In genomic region chr11:110711448-110711775, GRCh38 we compare ENCODE assay signal across 10 cellular contexts. TPM values are rescaled to one million over a fixed set of nuclear protein-coding genes. Genes with fewer than 3 reads are reported as not detected.
A peak's percentile ranks its signal among the peaks of the same experiment; 100 is the strongest.
DNase-seq lines count a peak whose midpoint lies in the region; ATAC-seq and TF ChIP-seq lines count a peak whose summit lies in the region.
"Had no signal": no experiment of that assay in that cellular context is flagged by ENCODE, and none has a peak within 500 bp of the region (broad histone marks: within the 10 kb centered on the region; RNA-seq: fewer than 3 reads in every experiment).

No MANE protein-coding gene starts in this region.

- no peaks in the 10 kb centered on the region for H3K36me3 ChIP-seq in SK-N-SH (replicated peaks in 1 of 2; ENCODE audit: control insufficient read depth in 1 of 2, insufficient read depth in 2 of 2, low read length in 1 of 2)
- H3K36me3 ChIP-seq in left lung: no peaks in the 10 kb centered on the region

- H3K9me2 ChIP-seq in SK-N-SH: no peaks in the 10 kb centered on the region

- peaks cover 0 to 19% of the 10 kb centered on the region in 2 experiments; a peak in 2 of 4 replicates for H3K4me1 ChIP-seq in SK-N-SH (ENCODE audit: control insufficient read depth in 1 of 2, insufficient read depth in 2 of 2, low read depth in 1 of 2, low read length in 1 of 2)
- peaks cover 2 to 26% of the 10 kb centered on the region in 2 donors for H3K4me1 ChIP-seq in left lung

- H3K27ac ChIP-seq in SK-N-SH (ENCODE audit: low read depth in 2 of 2, low read length in 1 of 2) (no peak overlapping the region), left lung (peak overlapping the region; percentile 76 to 78), substantia nigra (ENCODE audit: low read depth, low read length, poor library complexity, severe bottlenecking) (peak overlapping the region; percentile 40)

- H3K4me2 ChIP-seq in SK-N-SH: peak overlapping the region; percentile 90

- TF ChIP-seq CTCF in SK-N-SH (IDR thresholded peaks at IDR 0.05) (no peak), left lung (IDR thresholded peaks at IDR 0.05) (no peak), GM13976 (IDR thresholded peaks at IDR 0.05; ENCODE audit: borderline replicate concordance, control extremely low read depth, extremely low read depth, insufficient read depth, missing control alignments) (no peak)

- in situ Hi-C loops in GM13976 (cut with MboI; ENCODE audit: low sequenced_read_pairs, unreplicated experiment): no loop called here

- no peak for TF ChIP-seq EP300 in SK-N-SH (IDR thresholded peaks at IDR 0.05; ENCODE audit: borderline replicate concordance in 1 of 2, low read depth in 1 of 2, low read length in 1 of 2)

- H3K27me3 Mint-ChIP-seq in activated naive CD8-positive, alpha-beta T cell treated with anti-CD3 and anti-CD28 coated beads for 36 hours: peaks cover 75% of the 10 kb centered on the region

- H3K4me3 Mint-ChIP-seq in activated naive CD8-positive, alpha-beta T cell treated with anti-CD3 and anti-CD28 coated beads for 36 hours: peak overlapping the region; percentile 67

- no peak for DNase-seq in SK-N-SH
- DNase-seq in activated naive CD8-positive, alpha-beta T cell treated with anti-CD3 and anti-CD28 coated beads for 36 hours: no peak
- DNase-seq in left lung: no peak
- DNase-seq in substantia nigra (lab: John Stamatoyannopoulos, UW): no peak
- no peak for DNase-seq in GM13976 (ENCODE audit: low spot score)
- DNase-seq: 8988T had no signal

- no peak for TF ChIP-seq RAD21 in SK-N-SH (IDR thresholded peaks at IDR 0.05; ENCODE audit: low read length)

- POLR2A ChIA-PET in SK-N-SH (lab: Yijun Ruan, JAX): no interaction called here

- no peaks in the 10 kb centered on the region; the same call in 1 of the 2 replicates for H3K27me3 ChIP-seq in SK-N-SH (ENCODE audit: insufficient read depth)
- peaks cover 0 to 59% of the 10 kb centered on the region in 2 donors for H3K27me3 ChIP-seq in left lung

- no peaks in the 10 kb centered on the region for H3K79me2 ChIP-seq in SK-N-SH (ENCODE audit: insufficient read depth)

- H3K9me3 ChIP-seq in SK-N-SH: no peaks in the 10 kb centered on the region
- H3K9me3 ChIP-seq in left lung: no peaks in the 10 kb centered on the region

- peak overlapping the region; percentile 55; the same call in 1 of the 2 replicates for H3K9ac ChIP-seq in SK-N-SH

- no peaks in the 10 kb centered on the region for H4K20me1 ChIP-seq in SK-N-SH (ENCODE audit: insufficient read depth)

- peak overlapping the region; percentile 88 for H2AFZ ChIP-seq in SK-N-SH (ENCODE audit: low read depth)

- CTCF ChIA-PET in SK-N-SH (lab: Yijun Ruan, JAX): interaction anchor here (1.7 to 2.0 kb wide), 2 partner anchors 25 to 247 kb away, joined by 4 to 10 read pairs; no protein-coding TSS in a partner anchor

- ATAC-seq in SK-N-SH treated with all-trans-retinoic acid at 6 μM for 48 hours (no peak), left lung (no peak), GM19452 (IDR thresholded peaks at IDR 0.05; ENCODE audit: unreplicated experiment) (no peak), HG02885 (IDR thresholded peaks at IDR 0.05; ENCODE audit: poor library complexity, unreplicated experiment) (no peak)
- ATAC-seq: HCT116 had no signal

- H3K27ac Mint-ChIP-seq in activated naive CD8-positive, alpha-beta T cell treated with anti-CD3 and anti-CD28 coated beads for 36 hours: no peak overlapping the region

- H3K4me3 ChIP-seq in SK-N-SH (ENCODE audit: low read depth in 2 of 2, low read length in 1 of 2) (peak overlapping the region; percentile 58 to 64), left lung (peak overlapping the region; percentile 47 to 60)

- H3K4me1 Mint-ChIP-seq in activated naive CD8-positive, alpha-beta T cell treated with anti-CD3 and anti-CD28 coated beads for 36 hours: peaks cover 13% of the 10 kb centered on the region

- H3F3A ChIP-seq in SK-N-SH (replicated peaks; ENCODE audit: insufficient read depth): no peaks in the 10 kb centered on the region

- intact Hi-C loops in left lung (cut with DNase I): loop anchor here in 1 of 2 donors (10.0 kb wide), 1 partner anchor 523 kb away; no protein-coding TSS in a partner anchor

- no peaks in the 10 kb centered on the region for H3K9me3 Mint-ChIP-seq in activated naive CD8-positive, alpha-beta T cell treated with anti-CD3 and anti-CD28 coated beads for 36 hours

- 0% methylated on average over 2 of the region's 24 CpGs for WGBS in SK-N-SH (ENCODE audit: low lambda C conversion rate)

- no peaks in the 10 kb centered on the region for H3K36me3 Mint-ChIP-seq in activated naive CD8-positive, alpha-beta T cell treated with anti-CD3 and anti-CD28 coated beads for 36 hours

TF ChIP-seq in SK-N-SH, 30 proteins besides CTCF, POLR2A, EP300 and RAD21 (continues in another document):
- no peak for TF ChIP-seq RFX5 (IDR thresholded peaks at IDR 0.05; ENCODE audit: low read length)
- no peak for TF ChIP-seq REST (IDR thresholded peaks at IDR 0.05; ENCODE audit: low read depth, low read length)
- TF ChIP-seq USF2 (IDR thresholded peaks at IDR 0.05; ENCODE audit: borderline replicate concordance, low read depth, low read length): no peak
- no peak for TF ChIP-seq TCF12 (IDR thresholded peaks at IDR 0.05)

TF ChIP-seq in SK-N-SH treated with all-trans-retinoic acid at 6 μM for 48 hours, 23 proteins besides CTCF, POLR2A, EP300 and RAD21:
- TF ChIP-seq CSDC2 (CRISPR knock-in tag; IDR thresholded peaks at IDR 0.05) (no peak), ARNTL (CRISPR knock-in tag; IDR thresholded peaks at IDR 0.05; ENCODE audit: borderline replicate concordance, low read depth) (no peak), CREB5 (CRISPR knock-in tag; IDR thresholded peaks at IDR 0.05; ENCODE audit: low read depth) (no peak)

RNA-seq across cellular contexts. Expression of gene ARHGAP20, which starts 0.8 kb away (rescaled TPM):
- polyA plus RNA-seq in SK-N-SH (2012; rRNA removed): 0.76 and 0.78 TPM in 2 replicates
- 0.80 TPM in 2 replicates for polyA plus RNA-seq in SK-N-SH (2012; cell fraction: cytosol; rRNA removed)
- polyA plus RNA-seq in SK-N-SH (2012; cell fraction: nucleus; rRNA removed): 1.3 and 2.1 TPM in 2 replicates
- under 1 TPM; 0.08 to 0.28 TPM for total RNA-seq in activated naive CD8-positive, alpha-beta T cell treated with anti-CD3 and anti-CD28 coated beads for 36 hours
- total RNA-seq in left lung: 1 to 10 TPM; 4.4 to 6.4 TPM

Comparison
In these comparisons a context has a peak if more than half of its experiments do, and no peak if none do; other contexts are left out.
1. H3K27ac ChIP-seq: peak in left lung (2 of 2) and substantia nigra (single experiment); none in SK-N-SH (0 of 2).
2. RNA of gene ARHGAP20, which starts 0.8 kb away (total RNA-seq): 4.4 to 6.4 TPM in left lung; 0.08 to 0.28 TPM in activated naive CD8-positive, alpha-beta T cell treated with anti-CD3 and anti-CD28 coated beads for 36 hours; every median in the first group is over 4 times any median in the second.